8 cellular contexts compared by ENCODE assay signal in the genomic region with DNA sequence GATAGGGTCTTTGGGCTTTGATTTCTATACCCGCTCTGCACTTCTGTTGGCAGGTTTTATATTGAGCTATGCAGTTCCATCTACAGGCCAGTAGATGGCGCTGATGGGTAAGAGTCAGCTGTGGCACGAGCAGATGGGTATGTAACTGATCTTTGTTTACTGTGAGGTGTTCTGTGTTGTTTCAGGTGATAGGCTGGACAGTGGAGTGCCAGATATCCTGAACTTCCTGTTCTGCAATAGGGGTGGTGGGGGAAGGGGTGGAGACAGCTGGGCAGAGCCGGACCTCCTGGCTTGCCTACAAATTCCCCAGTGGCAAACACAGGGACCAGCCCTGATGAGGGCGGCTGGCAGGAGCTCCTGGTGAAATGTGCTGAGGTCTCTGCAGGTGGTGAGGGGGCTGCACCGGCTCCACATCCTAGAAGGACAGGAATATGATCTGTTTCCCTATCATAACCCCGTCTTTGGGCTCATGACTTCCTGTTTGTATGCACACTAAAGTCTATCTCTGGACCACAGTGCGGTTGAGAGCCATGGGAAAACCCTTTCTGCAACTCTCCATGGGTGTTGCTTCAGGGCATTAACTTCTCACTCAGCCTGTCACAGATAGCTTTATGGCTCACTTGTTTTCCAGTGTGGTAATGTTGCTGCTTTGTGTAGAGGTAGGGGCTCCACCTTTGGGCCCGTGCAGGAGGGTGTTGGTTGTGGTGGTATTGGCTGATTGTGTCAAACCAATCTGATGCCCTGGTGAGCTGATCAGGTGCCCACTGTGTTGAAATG.
DNase-seq lines count a peak whose midpoint lies in the region; ATAC-seq and TF ChIP-seq lines count a peak whose summit lies in the region.

No MANE protein-coding gene starts in this region.

- H3K4me1 Mint-ChIP-seq in T-helper 1 cell treated with Interleukin-12 subunit alpha and Interleukin-12 subunit beta and Interleukin-4 antibody, amounts not matched to agents 30 μg/mL and 1 μg/mL, for 36 hours (ENCODE audit: low read depth) = peaks cover 18% of the 10 kb centered on the region

- peak; percentile 52 for DNase-seq in SIG-M5 treated with dmso at 0.1 percent for 504 hours (lab: John Stamatoyannopoulos, UW; ENCODE audit: unreplicated experiment)
- DNase-seq in SIG-M5 (lab: John Stamatoyannopoulos, UW) = no peak
- DNase-seq in NCI-H1436 (lab: John Stamatoyannopoulos, UW) = peak; percentile 39
- peak; percentile 17 for DNase-seq in brain microvascular endothelial cell
- peak; percentile 70 for DNase-seq in inferior parietal cortex (ENCODE audit: extremely low spot score)
- peak in 3 of 4 experiments; percentile 19 to 32 (median 20) for DNase-seq in stimulated activated CD4-positive, alpha-beta T cell treated with anti-CD3 and anti-CD28 coated beads, Interleukin-1b, Interleukin-23, amount 100 ng/mL, for 24 hours (ENCODE audit: low read depth in 4 of 4, low spot score in 1 of 4)

- H3K9me3 Mint-ChIP-seq in T-helper 1 cell treated with Interleukin-12 subunit alpha and Interleukin-12 subunit beta and Interleukin-4 antibody, amounts not matched to agents 30 μg/mL and 1 μg/mL, for 36 hours = no peaks in the 10 kb centered on the region

- peak; percentile 98 for TF ChIP-seq CTCF in brain microvascular endothelial cell (IDR thresholded peaks at IDR 0.05; ENCODE audit: low read depth, low read length, missing control alignments)

- no peak overlapping the region for H3K27ac ChIP-seq in brain microvascular endothelial cell

- no peaks in the 10 kb centered on the region for H3K36me3 ChIP-seq in brain microvascular endothelial cell (replicated peaks)

- no peaks in the 10 kb centered on the region for H3K36me3 Mint-ChIP-seq in T-helper 1 cell treated with Interleukin-12 subunit alpha and Interleukin-12 subunit beta and Interleukin-4 antibody, amounts not matched to agents 30 μg/mL and 1 μg/mL, for 36 hours (ENCODE audit: low read depth)

- no peak overlapping the region for H3K4me3 ChIP-seq in brain microvascular endothelial cell (ENCODE audit: low read depth, low read length)

- in situ Hi-C loops in brain microvascular endothelial cell (cut with HindIII; ENCODE audit: low pct_ligation_motif_present, low sequenced_read_pairs) = no loop called here

- peak; percentile 81 for ATAC-seq in HG02642 (IDR thresholded peaks at IDR 0.05; ENCODE audit: poor library complexity, unreplicated experiment)

- peaks cover 52% of the 10 kb centered on the region for H3K27me3 Mint-ChIP-seq in T-helper 1 cell treated with Interleukin-12 subunit alpha and Interleukin-12 subunit beta and Interleukin-4 antibody, amounts not matched to agents 30 μg/mL and 1 μg/mL, for 36 hours (ENCODE audit: low read depth)

- peak overlapping the region; percentile 69 for H3K27ac Mint-ChIP-seq in T-helper 1 cell treated with Interleukin-12 subunit alpha and Interleukin-12 subunit beta and Interleukin-4 antibody, amounts not matched to agents 30 μg/mL and 1 μg/mL, for 36 hours

- H3K27me3 ChIP-seq in brain microvascular endothelial cell (replicated peaks) = peaks cover 3% of the 10 kb centered on the region

- H3K4me3 Mint-ChIP-seq in T-helper 1 cell treated with Interleukin-12 subunit alpha and Interleukin-12 subunit beta and Interleukin-4 antibody, amounts not matched to agents 30 μg/mL and 1 μg/mL, for 36 hours = peak overlapping the region; percentile 2
